ENCODE assay signal across 8 cellular contexts in genomic region chr2:216114476-216115223, GRCh38. TPM values are rescaled to one million over a fixed set of nuclear protein-coding genes. Genes with fewer than 3 reads are reported as not detected.
DNase-seq lines count a peak whose midpoint lies in the region; ATAC-seq and TF ChIP-seq lines count a peak whose summit lies in the region.

No MANE protein-coding gene starts in this region.

- peak overlapping the region; percentile 89 for H2AFZ ChIP-seq in mammary epithelial cell (ENCODE audit: low read depth, low read length)

- H4K20me1 ChIP-seq in mammary epithelial cell (ENCODE audit: insufficient read depth, low read length), result peaks cover 2% of the 10 kb centered on the region

- CTCF ChIA-PET in A673 (lab: Charles Lee) (interaction anchor here (0.5 to 0.7 kb wide), 6 partner anchors 26 to 258 kb away, joined by 3 to 5 read pairs (median 4); no protein-coding TSS in a partner anchor), mammary epithelial cell (lab: Charles Lee; ENCODE audit: low non-redundant PET) (interaction anchor here (0.5 to 0.7 kb wide), 9 partner anchors 28 to 1711 kb away, joined by 3 to 11 read pairs (median 3); no protein-coding TSS in a partner anchor)

- H3K27me3 ChIP-seq in A673 (replicated peaks; ENCODE audit: insufficient read depth, low read depth, low read length, poor library complexity) (no peaks in the 10 kb centered on the region), mammary epithelial cell (ENCODE audit: insufficient read depth, low read length) (no peaks in the 10 kb centered on the region)

- BruUV-seq in A673 (replicated peaks; lab: Mats Ljungman, UMichigan), result no TSS peak
- BruUV-seq in mammary epithelial cell (replicated peaks; lab: Mats Ljungman, UMichigan), result no TSS peak

- peak overlapping the region; percentile 77 for H3K9ac ChIP-seq in mammary epithelial cell (ENCODE audit: insufficient read depth, low read length)

- dilution Hi-C loops in mammary epithelial cell (cut with HindIII; ENCODE audit: low sequenced_read_pairs), result no loop called here

- H3K4me3 ChIP-seq in A673 (ENCODE audit: low read depth, low read length, poor library complexity, severe bottlenecking), result peak overlapping the region; percentile 51
- peak overlapping the region; percentile 37 to 84 (median 56) for H3K4me3 ChIP-seq in mammary epithelial cell (replicated peaks in 1 of 3; ENCODE audit: insufficient read depth in 1 of 3, low read depth in 2 of 3, low read length in 3 of 3)
- peak overlapping the region; percentile 38 to 51 (median 43) for H3K4me3 ChIP-seq in skin epidermis

- H3K4me2 ChIP-seq in mammary epithelial cell (ENCODE audit: insufficient read depth, low read depth, low read length), result peak overlapping the region; percentile 89

- in situ Hi-C loops in mammary epithelial cell (cut with MboI; ENCODE audit: low sequenced_read_pairs in 2 of 2), result no loop called here

- WGBS in mammary epithelial cell (ENCODE audit: low coverage, missing lambda C conversion rate), result 5% methylated on average over 27 of the region's 28 CpGs

- peak; percentile 44 for ATAC-seq in HG03097 (IDR thresholded peaks at IDR 0.05; ENCODE audit: low FRiP score, unreplicated experiment)

- peaks cover 97% of the 10 kb centered on the region for H3K79me2 ChIP-seq in mammary epithelial cell (ENCODE audit: insufficient read depth, low read length)

- peaks cover 81% of the 10 kb centered on the region for H3K36me3 ChIP-seq in A673 (ENCODE audit: insufficient read depth, low read length, poor library complexity, severe bottlenecking)
- peaks cover 52% of the 10 kb centered on the region for H3K36me3 ChIP-seq in mammary epithelial cell (ENCODE audit: insufficient read depth, low read length)

- H3K9me3 ChIP-seq in A673 (ENCODE audit: low read depth, low read length, poor library complexity, severe bottlenecking) (no peaks in the 10 kb centered on the region), mammary epithelial cell (replicated peaks; ENCODE audit: insufficient read depth, low read length) (no peaks in the 10 kb centered on the region)

- peak; percentile 56 for TF ChIP-seq POLR2A in GM18526 (IDR thresholded peaks at IDR 0.05; ENCODE audit: extremely low read depth, insufficient read length)

- H3K27ac ChIP-seq in A673 (ENCODE audit: low read depth, low read length, poor library complexity, severe bottlenecking) (peak overlapping the region; percentile 96), VCaP (peak overlapping the region; percentile 97), mammary epithelial cell (ENCODE audit: insufficient read depth, low read depth, low read length) (peak overlapping the region; percentile 80), skin epidermis (peak overlapping the region in 20 of 21 experiments; percentile 63 to 95 (median 88))

- intact Hi-C loops in A673 (cut with micrococcal nuclease; ENCODE audit: unreplicated experiment), result no loop called here
- intact Hi-C loops in mammary epithelial cell (cut with micrococcal nuclease), result no loop called here

- H3K4me1 ChIP-seq in A673 (ENCODE audit: insufficient read depth, low read length, poor library complexity, severe bottlenecking) (peaks cover 70% of the 10 kb centered on the region), mammary epithelial cell (ENCODE audit: insufficient read depth, low read length) (peaks cover 21% of the 10 kb centered on the region)

- TF ChIP-seq CTCF in A673 (conservative IDR thresholded peaks at IDR 0.05; ENCODE audit: low read depth, low read length), result peak; percentile 94
- peak; percentile 93 for TF ChIP-seq CTCF in VCaP (conservative IDR thresholded peaks at IDR 0.05)
- peak; percentile 81 to 94 for TF ChIP-seq CTCF in mammary epithelial cell (conservative IDR thresholded peaks at IDR 0.05 in 1 of 2, IDR thresholded peaks at IDR 0.05 in 1 of 2; ENCODE audit: extremely low read depth in 1 of 2, insufficient read depth in 1 of 2, low read depth in 1 of 2, low read length in 2 of 2)

- DNase-seq in A673 (ENCODE audit: low spot score) (peak; percentile 99), NCI-H2171 treated with DMSO at 0.1 percent for 48 hours (lab: John Stamatoyannopoulos, UW) (peak; percentile 99), mammary epithelial cell (peak; percentile 95), iPS-NIHi11 (ENCODE audit: low spot score) (peak; percentile 95)

- POLR2A ChIA-PET in A673 (lab: Charles Lee; ENCODE audit: low non-redundant PET), result no interaction called here

RNA-seq across cellular contexts. Expression of gene XRCC5, which starts 5.5 kb away (rescaled TPM):
- 508 and 534 TPM in 2 replicates for total RNA-seq in A673 (2021)
- 100 to 1,000 TPM; 191 to 245 TPM for total RNA-seq in mammary epithelial cell
- polyA plus RNA-seq in mammary epithelial cell, result 325 TPM
- 415 TPM for polyA minus RNA-seq in mammary epithelial cell

RNA-seq across cellular contexts. Expression of gene TMEM169, which starts 32.9 kb away (rescaled TPM):
- 1.1 and 1.7 TPM in 2 replicates for total RNA-seq in A673 (2021)
- 1 to 10 TPM in 1 of 2 donors, under 1 TPM in 1; 0.24 to 1.8 TPM for total RNA-seq in mammary epithelial cell
- polyA plus RNA-seq in mammary epithelial cell, result 0.15 TPM
- polyA minus RNA-seq in mammary epithelial cell, result not detected

RNA-seq across cellular contexts. Expression of gene PECR, which starts 33.0 kb away (rescaled TPM):
- total RNA-seq in A673 (2021) (19.7 and 22.2 TPM in 2 replicates), mammary epithelial cell (10 to 100 TPM in 1 of 2 donors, 1 to 10 TPM in 1; 8.8 to 11.2 TPM)
- polyA plus RNA-seq in mammary epithelial cell, result 13.7 TPM
- 12.1 TPM for polyA minus RNA-seq in mammary epithelial cell

Comparison
In these comparisons a context has a peak if more than half of its experiments do, and no peak if none do; other contexts are left out.
1. Peak in every context shown above with its lines: DNase-seq, ATAC-seq, H3K4me3 ChIP-seq and H3K27ac ChIP-seq.